Comparison of ENCODE assay signal across 1 cellular context in the genomic region with DNA sequence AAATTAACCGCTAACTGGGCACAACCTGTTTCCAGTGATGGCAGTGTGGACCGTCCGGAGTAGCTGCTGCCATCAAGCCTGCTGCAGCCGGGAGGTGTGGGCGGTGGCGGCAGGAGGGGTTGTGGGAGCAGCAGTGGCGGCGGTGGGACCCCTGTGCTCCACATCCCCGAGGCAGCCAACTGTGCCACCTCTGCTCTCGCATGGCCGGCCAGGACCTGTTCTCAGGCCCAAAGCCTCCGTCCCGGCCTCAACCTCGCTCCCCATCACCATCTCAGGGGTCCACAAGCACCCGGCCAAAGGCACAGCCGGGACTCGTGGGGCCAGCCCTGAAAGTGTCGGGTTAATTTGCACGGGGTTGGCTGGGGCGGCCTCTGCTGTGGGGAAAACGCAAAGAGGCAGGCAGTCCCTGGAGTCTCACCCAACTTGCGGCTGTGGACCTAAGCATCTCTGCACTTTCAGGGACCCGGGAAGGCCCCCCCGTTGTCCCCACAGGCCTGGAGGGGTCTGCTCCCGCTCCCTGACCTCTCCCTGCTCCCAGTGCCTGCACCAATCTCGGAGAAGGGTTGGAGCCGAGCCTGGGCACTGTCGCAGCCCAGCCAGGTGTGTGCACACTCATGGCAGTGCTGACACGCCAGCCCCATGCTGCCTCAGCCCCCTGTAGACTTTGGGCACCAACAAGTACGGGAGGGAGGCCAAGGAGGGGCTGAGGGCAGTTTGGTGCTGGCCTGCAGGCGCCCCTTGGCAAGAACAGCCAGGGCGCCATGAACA.
A peak's percentile ranks its signal among the peaks of the same experiment; 100 is the strongest.
TF ChIP-seq lines count a peak whose summit lies in the region.

No MANE protein-coding gene starts in this region.

TF ChIP-seq in HepG2, 621 proteins besides CTCF, POLR2A, EP300 and RAD21:
- TF ChIP-seq ZSCAN22 (CRISPR knock-in tag; IDR thresholded peaks at IDR 0.05) (no peak), AGO2 (optimal IDR thresholded peaks at IDR 0.05; ENCODE audit: low read depth, low read length) (peak; percentile 72), SP1 (IDR thresholded peaks at IDR 0.05) (no peak), SP1 (CRISPR knock-in tag; IDR thresholded peaks at IDR 0.05) (no peak), ZNF709 (CRISPR knock-in tag; IDR thresholded peaks at IDR 0.05) (no peak), HOXA7 (CRISPR knock-in tag; IDR thresholded peaks at IDR 0.05) (0 out of 2 replicates have a peak, but pooled peaks have one; percentile 24), SMYD3 (CRISPR knock-in tag; IDR thresholded peaks at IDR 0.05) (no peak), SMAD3 (CRISPR knock-in tag; IDR thresholded peaks at IDR 0.05) (no peak), JUNB (CRISPR knock-in tag; IDR thresholded peaks at IDR 0.05; ENCODE audit: borderline replicate concordance) (no peak), RFX1 (IDR thresholded peaks at IDR 0.05) (no peak), NFE2 (CRISPR knock-in tag; IDR thresholded peaks at IDR 0.05) (no peak), ZNF343 (CRISPR knock-in tag; IDR thresholded peaks at IDR 0.05) (no peak), YEATS2 (CRISPR knock-in tag; IDR thresholded peaks at IDR 0.05; ENCODE audit: borderline replicate concordance) (no peak)
